Comparison of ENCODE assay signal across 1 cellular context in the genomic region with DNA sequence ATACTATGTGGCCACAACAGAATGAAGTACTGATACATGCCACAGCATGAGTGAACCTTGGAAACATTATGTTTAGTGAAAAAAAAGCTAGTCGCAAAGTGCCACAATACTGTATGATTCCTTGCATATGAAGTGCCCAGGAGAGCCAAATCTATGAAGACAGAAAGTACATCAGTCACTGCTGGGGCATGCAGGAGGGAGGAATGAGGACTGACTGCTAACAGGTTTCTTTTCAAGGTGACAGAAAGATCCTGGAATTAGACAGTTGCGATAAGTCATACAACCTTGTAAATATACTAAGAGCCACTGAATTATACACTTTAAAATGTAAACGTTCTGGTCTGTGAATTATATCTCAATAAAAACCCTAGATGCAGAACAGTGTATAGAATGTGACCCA.
TF ChIP-seq lines count a peak whose summit lies in the region.

No MANE protein-coding gene starts in this region.

TF ChIP-seq in IMR-90, 13 proteins besides CTCF, POLR2A, EP300 and RAD21:
- TF ChIP-seq RCOR1 (IDR thresholded peaks at IDR 0.05; ENCODE audit: insufficient replicate concordance, low read length), result no peak
- no peak for TF ChIP-seq MAZ (IDR thresholded peaks at IDR 0.05; ENCODE audit: borderline replicate concordance, low read depth, low read length)
- no peak for TF ChIP-seq CEBPB (IDR thresholded peaks at IDR 0.05; ENCODE audit: low read depth, low read length)
- no peak for TF ChIP-seq RFX5 (IDR thresholded peaks at IDR 0.05; ENCODE audit: low read depth, low read length)
